In genomic region chrX:48576108-48576507, GRCh38 we compare ENCODE assay signal across 10 cellular contexts. TPM values are rescaled to one million over a fixed set of nuclear protein-coding genes. Genes with fewer than 3 reads are reported as not detected.
DNase-seq lines count a peak whose midpoint lies in the region; ATAC-seq, FAIRE-seq and TF ChIP-seq lines count a peak whose summit lies in the region.
"Had no signal": no experiment of that assay in that cellular context is flagged by ENCODE, and none has a peak within 500 bp of the region (broad histone marks: within the 10 kb centered on the region; RNA-seq: fewer than 3 reads in every experiment).

No MANE protein-coding gene starts in this region.

- peak overlapping the region; percentile 100 for H3K27ac Mint-ChIP-seq in activated naive CD4-positive, alpha-beta T cell treated with anti-CD3 and anti-CD28 coated beads, Interleukin-2, amount 50 U/mL, for 72 hours

- H4K20me1 ChIP-seq in keratinocyte (ENCODE audit: control insufficient read depth, extremely low read depth, insufficient read depth, low read length): no peaks in the 10 kb centered on the region

- peaks cover 20 to 50% of the 10 kb centered on the region in 2 donors for H3K36me3 Mint-ChIP-seq in activated naive CD4-positive, alpha-beta T cell treated with anti-CD3 and anti-CD28 coated beads, Interleukin-2, amount 50 U/mL, for 72 hours

- no peaks in the 10 kb centered on the region for H3K9me1 ChIP-seq in keratinocyte (ENCODE audit: control insufficient read depth, extremely low read depth, insufficient read depth, low read length)

- peaks cover 6 to 16% of the 10 kb centered on the region in 2 experiments for H3K36me3 ChIP-seq in keratinocyte (ENCODE audit: control insufficient read depth in 2 of 2, extremely low read depth in 1 of 2, insufficient read depth in 2 of 2, low read length in 2 of 2)
- H3K36me3 ChIP-seq in upper lobe of left lung: peaks cover 0 to 38% (median 19%) of the 10 kb centered on the region in 4 donors
- peaks cover 22% of the 10 kb centered on the region for H3K36me3 ChIP-seq in effector memory CD4-positive, alpha-beta T cell (ENCODE audit: control insufficient read depth, insufficient read depth, low read length)

- H3K27ac ChIP-seq in right cardiac atrium (ENCODE audit: low read length) (peak overlapping the region; percentile 58), keratinocyte (ENCODE audit: control insufficient read depth, insufficient read depth, low read length) (peak overlapping the region; percentile 96), upper lobe of left lung (peak overlapping the region; percentile 98 to 99 (median 98))
- no peak overlapping the region for H3K27ac ChIP-seq in effector memory CD4-positive, alpha-beta T cell (ENCODE audit: insufficient read depth, low read length, poor library complexity, severe bottlenecking)

- peak overlapping the region; percentile 85 for H3K4me2 ChIP-seq in keratinocyte (ENCODE audit: control insufficient read depth, extremely low read depth, insufficient read depth, low read depth, low read length)

- peak overlapping the region; percentile 98 for H3K9ac ChIP-seq in keratinocyte (ENCODE audit: control insufficient read depth, extremely low read depth, insufficient read depth, low read length)

- 61% methylated on average over 6 of the region's 6 CpGs for WGBS in right cardiac atrium
- 82% methylated on average over 4 of the region's 6 CpGs; no CpG with 5 or more reads in 1 of the 2 donors for WGBS in upper lobe of left lung, 2 donors

- no peak for FAIRE-seq in keratinocyte (lab: Jason Lieb, UNC)

- intact Hi-C loops in right cardiac atrium (cut with DNase I) (no loop called here), left cardiac atrium (cut with DNase I) (no loop called here)

- peaks cover 20% of the 10 kb centered on the region for H3K79me2 ChIP-seq in keratinocyte (ENCODE audit: control insufficient read depth, insufficient read depth, low read length)

- H3K4me1 ChIP-seq in right cardiac atrium (ENCODE audit: control insufficient read depth, insufficient read depth, low read length): peaks cover 5% of the 10 kb centered on the region
- peaks cover 27% of the 10 kb centered on the region for H3K4me1 ChIP-seq in keratinocyte (ENCODE audit: control insufficient read depth, extremely low read depth, insufficient read depth, low read length)
- H3K4me1 ChIP-seq in upper lobe of left lung: peaks cover 12 to 22% (median 14%) of the 10 kb centered on the region in 4 donors
- peaks cover 15% of the 10 kb centered on the region for H3K4me1 ChIP-seq in effector memory CD4-positive, alpha-beta T cell (ENCODE audit: control insufficient read depth, insufficient read depth, low read length, poor library complexity, severe bottlenecking)

- H2AFZ ChIP-seq in keratinocyte (ENCODE audit: control insufficient read depth, low read length): no peak overlapping the region

- H3K9me3 Mint-ChIP-seq in activated naive CD4-positive, alpha-beta T cell treated with anti-CD3 and anti-CD28 coated beads, Interleukin-2, amount 50 U/mL, for 72 hours: no peaks in the 10 kb centered on the region

- DNase-seq in right cardiac atrium (no peak), left cardiac atrium (no peak), keratinocyte (ENCODE audit: low read depth, low spot score) (no peak), upper lobe of left lung (no peak)
- no peak for DNase-seq in activated naive CD4-positive, alpha-beta T cell treated with anti-CD3 and anti-CD28 coated beads, Interleukin-2, amount 50 U/mL, for 72 hours (ENCODE audit: low spot score in 2 of 2)
- DNase-seq in effector memory CD4-positive, alpha-beta T cell: no peak
- DNase-seq: activated gamma-delta T cell treated with Interleukin-2 at 50 U/mL for 16 hours, NCI-H526 had no signal

- H3K4me3 ChIP-seq in right cardiac atrium (ENCODE audit: low read length) (no peak overlapping the region), keratinocyte (ENCODE audit: control insufficient read depth in 2 of 3, extremely low read depth in 1 of 3, insufficient read depth in 2 of 3, low read depth in 1 of 3, low read length in 3 of 3) (peak overlapping the region; percentile 60 to 92 (median 63)), upper lobe of left lung (peak overlapping the region in 2 of 4 donors; percentile 61 to 72)
- H3K4me3 ChIP-seq in effector memory CD4-positive, alpha-beta T cell (ENCODE audit: insufficient read depth, low read depth, low read length, poor library complexity, severe bottlenecking): no peak overlapping the region

- H3K9me3 ChIP-seq in right cardiac atrium (ENCODE audit: control insufficient read depth, low read length) (no peaks in the 10 kb centered on the region), keratinocyte (ENCODE audit: control insufficient read depth, low read depth, low read length) (no peaks in the 10 kb centered on the region), upper lobe of left lung (no peaks in the 10 kb centered on the region)
- no peaks in the 10 kb centered on the region for H3K9me3 ChIP-seq in effector memory CD4-positive, alpha-beta T cell (ENCODE audit: control insufficient read depth, low read length)

- ATAC-seq in right cardiac atrium (no peak), left cardiac atrium (no peak), upper lobe of left lung (ENCODE audit: low FRiP score in 2 of 2) (no peak), HG02870 (IDR thresholded peaks at IDR 0.05; ENCODE audit: unreplicated experiment) (no peak), HG03457 (IDR thresholded peaks at IDR 0.05; ENCODE audit: unreplicated experiment) (no peak)
- no peak for ATAC-seq in activated naive CD4-positive, alpha-beta T cell treated with anti-CD3 and anti-CD28 coated beads, Interleukin-2, amount 50 U/mL, for 72 hours

- dilution Hi-C loops in keratinocyte (cut with MboI; ENCODE audit: extremely low pct_ligation_motif_present, low sequenced_read_pairs): no loop called here

- no peak for TF ChIP-seq POLR2A in upper lobe of left lung (IDR thresholded peaks at IDR 0.05)

- TF ChIP-seq CTCF in keratinocyte (optimal IDR thresholded peaks at IDR 0.05 in 1 of 3, IDR thresholded peaks at IDR 0.05 in 1 of 3, conservative IDR thresholded peaks at IDR 0.05 in 1 of 3; ENCODE audit: extremely low read depth in 1 of 3, insufficient read depth in 2 of 3, low read length in 3 of 3) (no peak), upper lobe of left lung (IDR thresholded peaks at IDR 0.05) (no peak)

- H3K27me3 ChIP-seq in right cardiac atrium (ENCODE audit: control insufficient read depth, insufficient read depth): no peaks in the 10 kb centered on the region
- H3K27me3 ChIP-seq in keratinocyte (ENCODE audit: control insufficient read depth, extremely low read depth, insufficient read depth, low read length): no peaks in the 10 kb centered on the region
- no peaks in the 10 kb centered on the region for H3K27me3 ChIP-seq in upper lobe of left lung
- H3K27me3 ChIP-seq in effector memory CD4-positive, alpha-beta T cell (replicated peaks; ENCODE audit: control insufficient read depth, insufficient read depth, low read length, poor library complexity, severe bottlenecking): no peaks in the 10 kb centered on the region

- no peak for TF ChIP-seq EP300 in upper lobe of left lung (IDR thresholded peaks at IDR 0.05)

RNA-seq across cellular contexts. Expression of gene RBM3, which starts 1.8 kb away (rescaled TPM):
- total RNA-seq in right cardiac atrium: 100 to 1,000 TPM; 100 to 221 (median 129) TPM
- polyA plus RNA-seq in right cardiac atrium: 71.4 TPM
- total RNA-seq in left cardiac atrium: 100 to 1,000 TPM; 129 to 242 TPM
- 100 to 1,000 TPM; 171 to 256 TPM for total RNA-seq in activated naive CD4-positive, alpha-beta T cell treated with anti-CD3 and anti-CD28 coated beads, Interleukin-2, amount 50 U/mL, for 72 hours
- polyA plus RNA-seq in keratinocyte: 237 to 327 TPM (median 282 TPM) in 3 replicates
- 38.2 TPM for polyA plus RNA-seq in keratinocyte (2011; ENCODE audit: low read depth)
- 198 and 205 TPM in 2 replicates for polyA plus RNA-seq in keratinocyte (2011; cell fraction: cytosol; rRNA removed)
- 200 and 256 TPM in 2 replicates for polyA plus RNA-seq in keratinocyte (2011; cell fraction: nucleus; rRNA removed)
- 82.5 and 371 TPM in 2 replicates for polyA plus RNA-seq in keratinocyte (2012; ENCODE audit: low replicate concordance)
- polyA minus RNA-seq in keratinocyte: 147 to 296 TPM (median 202 TPM) in 3 replicates
- polyA minus RNA-seq in keratinocyte (2011; cell fraction: cytosol; rRNA and poly(A)+ RNA removed): 149 TPM
- polyA minus RNA-seq in keratinocyte (2011; cell fraction: nucleus; rRNA and poly(A)+ RNA removed): 74.6 and 96.0 TPM in 2 replicates
- 100 to 1,000 TPM; 129 to 486 (median 187) TPM for total RNA-seq in upper lobe of left lung

RNA-seq across cellular contexts. Expression of gene WDR13, which starts 21.2 kb away (rescaled TPM):
- total RNA-seq in right cardiac atrium (100 to 1,000 TPM; 162 to 184 (median 166) TPM), left cardiac atrium (100 to 1,000 TPM; 142 to 178 TPM), upper lobe of left lung (100 to 1,000 TPM in 5 of 6 donors, 10 to 100 TPM in 1; 71.2 to 185 (median 141) TPM)
- polyA plus RNA-seq in right cardiac atrium (173 TPM), keratinocyte (32.8 to 48.0 TPM (median 40.6 TPM) in 3 replicates)
- total RNA-seq in activated naive CD4-positive, alpha-beta T cell treated with anti-CD3 and anti-CD28 coated beads, Interleukin-2, amount 50 U/mL, for 72 hours: 10 to 100 TPM; 52.8 to 58.5 TPM
- polyA plus RNA-seq in keratinocyte (2011; ENCODE audit: low read depth): 39.7 TPM
- polyA plus RNA-seq in keratinocyte (2011; cell fraction: cytosol; rRNA removed): 48.9 and 86.4 TPM in 2 replicates
- 78.0 and 123 TPM in 2 replicates for polyA plus RNA-seq in keratinocyte (2011; cell fraction: nucleus; rRNA removed)
- polyA plus RNA-seq in keratinocyte (2012; ENCODE audit: low replicate concordance): 92.0 and 98.0 TPM in 2 replicates
- 36.3 to 211 TPM (median 40.0 TPM) in 3 replicates for polyA minus RNA-seq in keratinocyte
- polyA minus RNA-seq in keratinocyte (2011; cell fraction: cytosol; rRNA and poly(A)+ RNA removed): 81.7 TPM
- 31.0 and 34.7 TPM in 2 replicates for polyA minus RNA-seq in keratinocyte (2011; cell fraction: nucleus; rRNA and poly(A)+ RNA removed)

RNA-seq across cellular contexts. Expression of gene TBC1D25, which starts 36.6 kb away (rescaled TPM):
- total RNA-seq in right cardiac atrium (10 to 100 TPM; 16.9 to 22.4 (median 18.5) TPM), left cardiac atrium (10 to 100 TPM; 12.4 to 18.1 TPM), upper lobe of left lung (10 to 100 TPM; 15.2 to 26.4 (median 18.8) TPM)
- polyA plus RNA-seq in right cardiac atrium (8.0 TPM), keratinocyte (6.1 to 11.9 TPM (median 9.2 TPM) in 3 replicates)
- 10 to 100 TPM; 18.8 to 22.2 TPM for total RNA-seq in activated naive CD4-positive, alpha-beta T cell treated with anti-CD3 and anti-CD28 coated beads, Interleukin-2, amount 50 U/mL, for 72 hours
- polyA plus RNA-seq in keratinocyte (2011; ENCODE audit: low read depth): 8.2 TPM
- 6.7 and 11.9 TPM in 2 replicates for polyA plus RNA-seq in keratinocyte (2011; cell fraction: cytosol; rRNA removed)
- 12.2 and 15.6 TPM in 2 replicates for polyA plus RNA-seq in keratinocyte (2011; cell fraction: nucleus; rRNA removed)
- 8.8 and 15.8 TPM in 2 replicates for polyA plus RNA-seq in keratinocyte (2012; ENCODE audit: low replicate concordance)
- polyA minus RNA-seq in keratinocyte: 8.2 to 37.2 TPM (median 20.4 TPM) in 3 replicates
- 9.8 TPM for polyA minus RNA-seq in keratinocyte (2011; cell fraction: cytosol; rRNA and poly(A)+ RNA removed)
- 6.9 and 10.6 TPM in 2 replicates for polyA minus RNA-seq in keratinocyte (2011; cell fraction: nucleus; rRNA and poly(A)+ RNA removed)

RNA-seq across cellular contexts. Expression of gene EBP, which starts 54.5 kb away (rescaled TPM):
- total RNA-seq in right cardiac atrium (10 to 100 TPM; 74.8 to 93.4 (median 83.0) TPM), left cardiac atrium (10 to 100 TPM; 68.8 to 85.2 TPM), upper lobe of left lung (100 to 1,000 TPM in 2 of 6 donors, 10 to 100 TPM in 4; 21.0 to 101 (median 74.9) TPM)
- polyA plus RNA-seq in right cardiac atrium (118 TPM), keratinocyte (157 to 285 TPM (median 194 TPM) in 3 replicates)
- total RNA-seq in activated naive CD4-positive, alpha-beta T cell treated with anti-CD3 and anti-CD28 coated beads, Interleukin-2, amount 50 U/mL, for 72 hours: 100 to 1,000 TPM; 107 to 176 TPM
- polyA plus RNA-seq in keratinocyte (2011; ENCODE audit: low read depth): 30.6 TPM
- 89.5 and 123 TPM in 2 replicates for polyA plus RNA-seq in keratinocyte (2011; cell fraction: cytosol; rRNA removed)
- polyA plus RNA-seq in keratinocyte (2011; cell fraction: nucleus; rRNA removed): 173 and 180 TPM in 2 replicates
- polyA plus RNA-seq in keratinocyte (2012; ENCODE audit: low replicate concordance): 87.8 and 273 TPM in 2 replicates
- polyA minus RNA-seq in keratinocyte: 265 to 582 TPM (median 337 TPM) in 3 replicates
- 143 TPM for polyA minus RNA-seq in keratinocyte (2011; cell fraction: cytosol; rRNA and poly(A)+ RNA removed)
- polyA minus RNA-seq in keratinocyte (2011; cell fraction: nucleus; rRNA and poly(A)+ RNA removed): 55.9 and 60.6 TPM in 2 replicates

Comparison
In these comparisons a context has a peak if more than half of its experiments do, and no peak if none do; other contexts are left out.
1. H3K4me3 ChIP-seq: peak in keratinocyte (3 of 3); none in right cardiac atrium (single experiment) and effector memory CD4-positive, alpha-beta T cell (single experiment).